In genomic region chr14:77043177-77043983, GRCh38 we compare ENCODE assay signal across 8 cellular contexts. TPM values are rescaled to one million over a fixed set of nuclear protein-coding genes. Genes with fewer than 3 reads are reported as not detected.
DNase-seq lines count a peak whose midpoint lies in the region; ATAC-seq and TF ChIP-seq lines count a peak whose summit lies in the region.

No MANE protein-coding gene starts in this region.

- no peak overlapping the region for H2AFZ ChIP-seq in neural cell (ENCODE audit: low read depth, low read length)

- CTCF ChIA-PET in activated CD4-positive, alpha-beta memory T cell treated with anti-CD3 and anti-CD28 coated beads for 36 hours (lab: Charles Lee) = interaction anchor here (0.6 to 6.9 kb wide), 14 partner anchors 11 to 170 kb away, joined by 3 to 54 read pairs (median 5); no protein-coding TSS in a partner anchor

- 10 to 22% methylated on average over 10 of the region's 10 CpGs for WGBS in lower leg skin, 2 donors

- H3K27ac Mint-ChIP-seq in activated CD4-positive, alpha-beta memory T cell treated with anti-CD3 and anti-CD28 coated beads for 36 hours = peak overlapping the region; percentile 67

- H3F3A ChIP-seq in neural cell (ENCODE audit: insufficient read depth, low read length, poor library complexity, severe bottlenecking) = no peaks in the 10 kb centered on the region

- POLR2A ChIA-PET in activated CD4-positive, alpha-beta memory T cell treated with anti-CD3 and anti-CD28 coated beads for 36 hours (lab: Charles Lee) = interaction anchor here (0.5 to 2.1 kb wide), 5 partner anchors 11 to 165 kb away, joined by 3 to 8 read pairs (median 6); no protein-coding TSS in a partner anchor

- peaks cover 81% of the 10 kb centered on the region for H3K4me1 Mint-ChIP-seq in activated CD4-positive, alpha-beta memory T cell treated with anti-CD3 and anti-CD28 coated beads for 36 hours (ENCODE audit: low read depth)

- intact Hi-C loops in activated CD4-positive, alpha-beta memory T cell treated with anti-CD3 and anti-CD28 coated beads for 36 hours (cut with micrococcal nuclease) = loop anchor here (5.0 kb wide), 1 partner anchor 414 kb away; the partner anchor contains the start of genes AHSA1 and VIPAS39
- intact Hi-C loops in lower leg skin (cut with DNase I; ENCODE audit: low total_unique reads) = no loop called here

- H3K9me2 ChIP-seq in neural cell (ENCODE audit: insufficient read depth, low read length) = no peaks in the 10 kb centered on the region

- no peaks in the 10 kb centered on the region for H3K27me3 ChIP-seq in neural cell (ENCODE audit: insufficient read depth, low read depth, low read length)

- no peaks in the 10 kb centered on the region for H4K20me1 ChIP-seq in neural cell (ENCODE audit: insufficient read depth)

- ATAC-seq in esophagus mucosa (peak; percentile 2), GM21390 (IDR thresholded peaks at IDR 0.05; ENCODE audit: unreplicated experiment) (no peak)

- H3K4me3 ChIP-seq in neural cell (ENCODE audit: low read length) = no peak overlapping the region
- H3K4me3 ChIP-seq in lower leg skin (ENCODE audit: low read depth, poor library complexity, severe bottlenecking) = no peak overlapping the region

- peak; percentile 77 for DNase-seq in Ammon's horn (ENCODE audit: low spot score)
- peak; percentile 80 for DNase-seq in activated CD4-positive, alpha-beta memory T cell treated with anti-CD3 and anti-CD28 coated beads for 36 hours
- no peak for DNase-seq in lower leg skin (ENCODE audit: low spot score in 2 of 2)
- no peak for DNase-seq in NCI-H446 (lab: John Stamatoyannopoulos, UW)

- H3K27ac ChIP-seq in neural cell (ENCODE audit: low read length) = peak overlapping the region; percentile 100

- H3K27me3 Mint-ChIP-seq in activated CD4-positive, alpha-beta memory T cell treated with anti-CD3 and anti-CD28 coated beads for 36 hours = no peaks in the 10 kb centered on the region

- no peak for TF ChIP-seq RAD21 in Ishikawa (IDR thresholded peaks at IDR 0.05; ENCODE audit: low read depth)
- no peak for TF ChIP-seq RAD21 in neural cell (conservative IDR thresholded peaks at IDR 0.05)

- peak overlapping the region; percentile 30 for H3K4me3 Mint-ChIP-seq in activated CD4-positive, alpha-beta memory T cell treated with anti-CD3 and anti-CD28 coated beads for 36 hours

- TF ChIP-seq POLR2A in lower leg skin (IDR thresholded peaks at IDR 0.05) = no peak

- TF ChIP-seq EP300 in Ishikawa (IDR thresholded peaks at IDR 0.05; ENCODE audit: borderline replicate concordance) = no peak
- TF ChIP-seq EP300 in neural cell (conservative IDR thresholded peaks at IDR 0.05; ENCODE audit: poor library complexity, severe bottlenecking) = no peak

- no peaks in the 10 kb centered on the region for H3K9me3 Mint-ChIP-seq in activated CD4-positive, alpha-beta memory T cell treated with anti-CD3 and anti-CD28 coated beads for 36 hours

- H3K9ac ChIP-seq in neural cell (ENCODE audit: low read length) = peak overlapping the region; percentile 20

- no peaks in the 10 kb centered on the region for H3K36me3 ChIP-seq in neural cell (ENCODE audit: insufficient read depth, low read length)

- peak overlapping the region; percentile 17 for H3K4me2 ChIP-seq in neural cell (ENCODE audit: low read length)

- no peaks in the 10 kb centered on the region for H3K9me3 ChIP-seq in neural cell (ENCODE audit: low read length)

- H3K79me2 ChIP-seq in neural cell (replicated peaks; ENCODE audit: insufficient read depth, low read length) = no peaks in the 10 kb centered on the region

- TF ChIP-seq CTCF in neural cell (IDR thresholded peaks at IDR 0.05; ENCODE audit: poor library complexity, severe bottlenecking) (no peak), lower leg skin (IDR thresholded peaks at IDR 0.05) (no peak)

- H3K36me3 Mint-ChIP-seq in activated CD4-positive, alpha-beta memory T cell treated with anti-CD3 and anti-CD28 coated beads for 36 hours = no peaks in the 10 kb centered on the region

TF ChIP-seq in Ishikawa, 13 proteins besides CTCF, POLR2A, EP300 and RAD21:
- TF ChIP-seq ZBTB7A (IDR thresholded peaks at IDR 0.05; ENCODE audit: low read depth) = no peak
- TF ChIP-seq, protein P1, sequence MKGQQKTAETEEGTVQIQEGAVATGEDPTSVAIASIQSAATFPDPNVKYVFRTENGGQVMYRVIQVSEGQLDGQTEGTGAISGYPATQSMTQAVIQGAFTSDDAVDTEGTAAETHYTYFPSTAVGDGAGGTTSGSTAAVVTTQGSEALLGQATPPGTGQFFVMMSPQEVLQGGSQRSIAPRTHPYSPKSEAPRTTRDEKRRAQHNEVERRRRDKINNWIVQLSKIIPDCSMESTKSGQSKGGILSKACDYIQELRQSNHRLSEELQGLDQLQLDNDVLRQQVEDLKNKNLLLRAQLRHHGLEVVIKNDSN (IDR thresholded peaks at IDR 0.05) = no peak
- TF ChIP-seq CEBPB (IDR thresholded peaks at IDR 0.05) = peak; percentile 59
TF ChIP-seq in Ishikawa: peak in this region for 1.

TF ChIP-seq in neural cell, 6 proteins besides CTCF, POLR2A, EP300 and RAD21:
- no peak for TF ChIP-seq EZH2 (IDR thresholded peaks at IDR 0.05; ENCODE audit: borderline replicate concordance, insufficient read depth, low read length, poor library complexity, severe bottlenecking)
- no peak for TF ChIP-seq TAF1 (IDR thresholded peaks at IDR 0.05; ENCODE audit: low read depth)
- TF ChIP-seq SMC3 (conservative IDR thresholded peaks at IDR 0.05; ENCODE audit: poor library complexity) = no peak
- TF ChIP-seq, protein P2, sequence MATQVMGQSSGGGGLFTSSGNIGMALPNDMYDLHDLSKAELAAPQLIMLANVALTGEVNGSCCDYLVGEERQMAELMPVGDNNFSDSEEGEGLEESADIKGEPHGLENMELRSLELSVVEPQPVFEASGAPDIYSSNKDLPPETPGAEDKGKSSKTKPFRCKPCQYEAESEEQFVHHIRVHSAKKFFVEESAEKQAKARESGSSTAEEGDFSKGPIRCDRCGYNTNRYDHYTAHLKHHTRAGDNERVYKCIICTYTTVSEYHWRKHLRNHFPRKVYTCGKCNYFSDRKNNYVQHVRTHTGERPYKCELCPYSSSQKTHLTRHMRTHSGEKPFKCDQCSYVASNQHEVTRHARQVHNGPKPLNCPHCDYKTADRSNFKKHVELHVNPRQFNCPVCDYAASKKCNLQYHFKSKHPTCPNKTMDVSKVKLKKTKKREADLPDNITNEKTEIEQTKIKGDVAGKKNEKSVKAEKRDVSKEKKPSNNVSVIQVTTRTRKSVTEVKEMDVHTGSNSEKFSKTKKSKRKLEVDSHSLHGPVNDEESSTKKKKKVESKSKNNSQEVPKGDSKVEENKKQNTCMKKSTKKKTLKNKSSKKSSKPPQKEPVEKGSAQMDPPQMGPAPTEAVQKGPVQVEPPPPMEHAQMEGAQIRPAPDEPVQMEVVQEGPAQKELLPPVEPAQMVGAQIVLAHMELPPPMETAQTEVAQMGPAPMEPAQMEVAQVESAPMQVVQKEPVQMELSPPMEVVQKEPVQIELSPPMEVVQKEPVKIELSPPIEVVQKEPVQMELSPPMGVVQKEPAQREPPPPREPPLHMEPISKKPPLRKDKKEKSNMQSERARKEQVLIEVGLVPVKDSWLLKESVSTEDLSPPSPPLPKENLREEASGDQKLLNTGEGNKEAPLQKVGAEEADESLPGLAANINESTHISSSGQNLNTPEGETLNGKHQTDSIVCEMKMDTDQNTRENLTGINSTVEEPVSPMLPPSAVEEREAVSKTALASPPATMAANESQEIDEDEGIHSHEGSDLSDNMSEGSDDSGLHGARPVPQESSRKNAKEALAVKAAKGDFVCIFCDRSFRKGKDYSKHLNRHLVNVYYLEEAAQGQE (IDR thresholded peaks at IDR 0.05; ENCODE audit: borderline replicate concordance) = no peak
- no peak for TF ChIP-seq POLR2AphosphoS5 (IDR thresholded peaks at IDR 0.05)
- no peak for TF ChIP-seq MXI1 (conservative IDR thresholded peaks at IDR 0.05; ENCODE audit: poor library complexity, severe bottlenecking)

RNA-seq across cellular contexts. Expression of gene IRF2BPL, which starts 14.9 kb away (rescaled TPM):
- 10 to 100 TPM; 38.5 to 41.1 TPM for total RNA-seq in activated CD4-positive, alpha-beta memory T cell treated with anti-CD3 and anti-CD28 coated beads for 36 hours
- 14.2 TPM for total RNA-seq in esophagus mucosa
- 42.9 and 46.5 TPM in 2 replicates for polyA plus RNA-seq in neural cell
- 97.2 and 123 TPM in 2 replicates for polyA minus RNA-seq in neural cell
- 100 to 1,000 TPM in 1 of 4 donors, 10 to 100 TPM in 3; 64.5 to 100 (median 94.0) TPM for total RNA-seq in lower leg skin

RNA-seq across cellular contexts. Expression of gene CIPC, which starts 54.7 kb away (rescaled TPM):
- total RNA-seq in activated CD4-positive, alpha-beta memory T cell treated with anti-CD3 and anti-CD28 coated beads for 36 hours = 1 to 10 TPM; 7.3 to 7.5 TPM
- total RNA-seq in esophagus mucosa (19.7 TPM), lower leg skin (10 to 100 TPM; 36.6 to 60.0 (median 52.1) TPM)
- 36.4 and 36.7 TPM in 2 replicates for polyA plus RNA-seq in neural cell
- polyA minus RNA-seq in neural cell = 53.6 and 56.4 TPM in 2 replicates

Comparison
In these comparisons a context has a peak if more than half of its experiments do, and no peak if none do; other contexts are left out.
1. DNase-seq: peak in Ammon's horn (single experiment) and activated CD4-positive, alpha-beta memory T cell treated with anti-CD3 and anti-CD28 coated beads for 36 hours (single experiment); none in lower leg skin (0 of 2) and NCI-H446 (0 of 2).